In the genomic region with DNA sequence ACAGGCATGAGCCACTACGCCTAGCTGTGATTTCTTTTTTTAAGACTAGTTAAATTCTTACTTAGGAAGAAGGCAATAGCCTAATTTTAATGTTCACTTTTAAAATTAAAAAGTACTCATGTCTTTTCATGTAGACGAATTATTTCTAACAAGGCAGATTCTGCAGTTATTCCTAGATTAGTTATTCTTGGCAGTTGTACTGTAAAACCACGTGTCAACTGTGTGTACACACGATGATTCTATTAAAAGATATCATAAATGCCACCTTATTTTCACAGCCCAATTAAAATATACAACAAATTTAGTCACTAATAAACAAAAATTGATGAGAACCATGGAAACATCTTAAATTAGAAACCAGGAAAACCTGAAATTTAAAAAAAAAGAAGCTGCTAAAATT, we compare ENCODE assay signal across 6 cellular contexts.
"Had no signal": no experiment of that assay in that cellular context is flagged by ENCODE, and none has a peak within 500 bp of the region (broad histone marks: within the 10 kb centered on the region; RNA-seq: fewer than 3 reads in every experiment).

No MANE protein-coding gene starts in this region.

- FAIRE-seq: HepG2 had no signal

- ATAC-seq: HCT116, HepG2 had no signal

- DNase-seq: GM23248, GOT3, H7, KBM-7 had no signal
